Comparison of ENCODE assay signal across 9 cellular contexts in the genomic region with DNA sequence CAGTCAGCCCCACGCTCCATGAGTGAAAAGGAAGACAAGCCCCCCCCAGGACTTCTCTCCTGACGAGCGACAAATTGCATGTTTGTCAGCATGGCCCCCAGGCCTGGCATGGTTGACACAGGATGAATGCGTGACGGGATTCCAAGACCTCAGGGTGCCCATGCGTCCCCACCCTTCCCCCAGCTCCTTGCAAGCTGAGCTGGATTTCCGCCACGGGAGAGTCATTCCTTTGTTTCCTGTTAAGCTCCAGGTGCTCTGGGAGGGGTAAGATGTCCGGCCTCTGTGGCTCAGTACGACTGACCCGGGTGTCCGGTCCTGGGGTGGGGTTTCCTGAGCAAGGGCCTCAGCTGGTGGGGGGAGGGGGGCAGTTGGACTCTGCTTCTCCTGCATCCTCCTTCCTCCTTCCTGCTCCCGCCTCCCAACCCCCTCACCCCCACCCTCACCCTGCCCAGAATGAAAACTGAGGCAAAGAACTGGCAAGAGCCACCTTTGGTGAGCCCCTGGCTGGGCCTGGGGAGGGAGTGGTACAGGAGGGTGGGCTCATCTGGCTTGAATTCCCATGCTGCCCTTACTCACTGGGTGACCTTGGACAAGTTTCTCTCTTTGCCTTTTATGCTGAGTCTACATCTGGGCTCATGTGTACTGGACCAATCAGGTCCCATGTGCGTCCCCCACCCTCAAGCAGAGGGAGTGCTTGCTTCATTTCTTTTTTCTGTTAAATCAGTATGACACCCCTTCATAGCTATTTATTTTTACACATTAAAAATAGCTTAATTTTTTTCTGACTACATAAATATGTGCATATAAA. TPM values are rescaled to one million over a fixed set of nuclear protein-coding genes. Genes with fewer than 3 reads are reported as not detected.
DNase-seq lines count a peak whose midpoint lies in the region; ATAC-seq and TF ChIP-seq lines count a peak whose summit lies in the region.
"Had no signal": no experiment of that assay in that cellular context is flagged by ENCODE, and none has a peak within 500 bp of the region (broad histone marks: within the 10 kb centered on the region; RNA-seq: fewer than 3 reads in every experiment).

No MANE protein-coding gene starts in this region.

- H3K9me3 ChIP-seq in tibial nerve: no peaks in the 10 kb centered on the region

- CTCF ChIA-PET in MCF 10A (lab: Yijun Ruan, JAX): interaction anchor here (0.6 to 13.1 kb wide), 18 partner anchors 13 to 501 kb away, joined by 3 to 335 read pairs (median 4); a partner anchor contains a TSS

- peaks cover 0 to 67% (median 13%) of the 10 kb centered on the region in 4 donors for H3K4me1 ChIP-seq in tibial nerve

- no peak for TF ChIP-seq EP300 in tibial nerve (IDR thresholded peaks at IDR 0.05)

- peak overlapping the region; percentile 83 for H3K27ac Mint-ChIP-seq in MCF 10A (ENCODE audit: low read depth, unreplicated experiment)

- 21 to 32% methylated on average over 7 to 9 of the region's 14 CpGs for WGBS in tibial nerve, 2 donors

- H3K4me3 ChIP-seq in tibial nerve: peak overlapping the region; percentile 73 to 98 (median 76)

- no peak for TF ChIP-seq CTCF in MCF 10A (IDR thresholded peaks at IDR 0.05; ENCODE audit: unreplicated experiment)
- TF ChIP-seq CTCF in tibial nerve (IDR thresholded peaks at IDR 0.05): no peak

- H3K4me3 Mint-ChIP-seq in MCF 10A (ENCODE audit: unreplicated experiment): peak overlapping the region; percentile 85

- intact Hi-C loops in MCF 10A (cut with micrococcal nuclease): loop anchor here (1.0 kb wide), 1 partner anchor 13 kb away; no protein-coding TSS in a partner anchor
- intact Hi-C loops in left colon (cut with DNase I, micrococcal nuclease): no loop called here

- H3K27me3 Mint-ChIP-seq in MCF 10A (ENCODE audit: insufficient read depth, unreplicated experiment): no peaks in the 10 kb centered on the region

- POLR2A ChIA-PET in MCF 10A (lab: Yijun Ruan, JAX): interaction anchor here (0.7 to 5.6 kb wide), 10 partner anchors 9 to 195 kb away, joined by 3 to 143 read pairs (median 14); a partner anchor contains a TSS

- TF ChIP-seq POLR2A in tibial nerve (IDR thresholded peaks at IDR 0.05): no peak

- BruUV-seq in MCF 10A (replicated peaks; lab: Mats Ljungman, UMichigan): no TSS peak

- peaks cover 23% of the 10 kb centered on the region for H3K4me1 Mint-ChIP-seq in MCF 10A (ENCODE audit: insufficient read depth, unreplicated experiment)

- H3K36me3 ChIP-seq in tibial nerve: peaks cover 0 to 27% (median 0%) of the 10 kb centered on the region in 3 donors

- ATAC-seq in left colon (peak; percentile 57), GM21515 (IDR thresholded peaks at IDR 0.05; ENCODE audit: unreplicated experiment) (no peak)

- DNase-seq in NCI-H2227 (lab: John Stamatoyannopoulos, UW; ENCODE audit: unreplicated experiment): peak; percentile 44
- DNase-seq in NCI-H2227 treated with DMSO at 0.1 percent for 48 hours (lab: John Stamatoyannopoulos, UW): no peak
- peak; percentile 84 for DNase-seq in MCF 10A (ENCODE audit: unreplicated experiment)
- DNase-seq in left colon: peak; percentile 88 to 93
- peak; percentile 54 to 56 for DNase-seq in tibial nerve (ENCODE audit: low spot score in 2 of 2)
- no peak for DNase-seq in activated CD4-positive, CD25-positive, alpha-beta regulatory T cell (lab: John Stamatoyannopoulos, UW)
- no peak for DNase-seq in activated naive CD4-positive, alpha-beta T cell treated with anti-CD3 and anti-CD28 coated beads, Interleukin-2, amount 50 U/mL, for 16 hours

- no peaks in the 10 kb centered on the region for H3K27me3 ChIP-seq in tibial nerve

- H3K36me3 Mint-ChIP-seq in MCF 10A (ENCODE audit: insufficient read depth, unreplicated experiment): peaks cover 34% of the 10 kb centered on the region

- no peaks in the 10 kb centered on the region for H3K9me3 Mint-ChIP-seq in MCF 10A (ENCODE audit: unreplicated experiment)

- H3K27ac ChIP-seq in tibial nerve: peak overlapping the region; percentile 81 to 93 (median 88)
- H3K27ac ChIP-seq: C4-2B had no signal

RNA-seq across cellular contexts. Expression of a gene that starts 2.5 kb away (rescaled TPM):
- 24.5 and 35.0 TPM in 2 replicates for total RNA-seq in MCF 10A (2022)
- 10 to 100 TPM; 10.3 to 16.2 TPM for total RNA-seq in left colon
- total RNA-seq in tibial nerve: 10 to 100 TPM; 10.4 to 39.6 (median 24.9) TPM

RNA-seq across cellular contexts. Expression of a gene that starts 16.5 kb away (rescaled TPM):
- total RNA-seq in MCF 10A (2022) (83.9 and 86.6 TPM in 2 replicates), left colon (10 to 100 TPM; 25.9 to 33.1 TPM), tibial nerve (10 to 100 TPM; 44.7 to 47.6 (median 46.2) TPM)

RNA-seq across cellular contexts. Expression of a gene that starts 37.4 kb away (rescaled TPM):
- total RNA-seq in MCF 10A (2022): 0.14 TPM in 1 of 2 replicates, not detected in the other
- total RNA-seq in left colon: under 1 TPM; 0.20 to 0.61 TPM
- total RNA-seq in tibial nerve: under 1 TPM in 2 of 4 donors, not detected in 2; 0.30 to 0.59 TPM

RNA-seq across cellular contexts. Expression of a gene that starts 55.4 kb away (rescaled TPM):
- total RNA-seq in MCF 10A (2022): 8.8 and 10.3 TPM in 2 replicates
- total RNA-seq in left colon: 1 to 10 TPM; 4.3 to 9.8 TPM
- total RNA-seq in tibial nerve: 10 to 100 TPM in 2 of 4 donors, 1 to 10 TPM in 2; 3.5 to 13.5 (median 10.0) TPM

Comparison
In these comparisons a context has a peak if more than half of its experiments do, and no peak if none do; other contexts are left out.
1. DNase-seq: peak in NCI-H2227 (single experiment), MCF 10A (single experiment), left colon (2 of 2) and tibial nerve (2 of 2); none in NCI-H2227 treated with DMSO at 0.1 percent for 48 hours (single experiment), activated CD4-positive, CD25-positive, alpha-beta regulatory T cell (0 of 4) and activated naive CD4-positive, alpha-beta T cell treated with anti-CD3 and anti-CD28 coated beads, Interleukin-2, amount 50 U/mL, for 16 hours (single experiment).